ENCODE assay signal across 10 cellular contexts in genomic region chr17:45227101-45227591, GRCh38. TPM values are rescaled to one million over a fixed set of nuclear protein-coding genes. Genes with fewer than 3 reads are reported as not detected.
DNase-seq lines count a peak whose midpoint lies in the region; ATAC-seq and TF ChIP-seq lines count a peak whose summit lies in the region.
"Had no signal": no experiment of that assay in that cellular context is flagged by ENCODE, and none has a peak within 500 bp of the region (broad histone marks: within the 10 kb centered on the region; RNA-seq: fewer than 3 reads in every experiment).

No MANE protein-coding gene starts in this region.

- H3K36me3 ChIP-seq in heart right ventricle: peaks cover 0 to 6% (median 0%) of the 10 kb centered on the region in 9 donors
- no peaks in the 10 kb centered on the region for H3K36me3 ChIP-seq in tibial nerve

- CTCF ChIA-PET in activated naive CD4-positive, alpha-beta T cell treated with anti-CD3 and anti-CD28 coated beads for 36 hours (lab: Charles Lee): interaction anchor here (1.4 to 15.6 kb wide), 5 partner anchors 6 to 158 kb away, joined by 3 to 412 read pairs (median 24); partner anchors contain the start of gene FMNL1
- CTCF ChIA-PET in WTC11 (lab: Charles Lee): interaction anchor here (4.8 kb wide), 1 partner anchor 9 kb away, joined by 27 read pairs; no protein-coding TSS in a partner anchor

- TF ChIP-seq EP300 in tibial nerve (IDR thresholded peaks at IDR 0.05): no peak

- H3K27ac ChIP-seq in heart right ventricle (peak overlapping the region in 9 of 10 donors; percentile 68 to 91 (median 80)), tibial nerve (peak overlapping the region; percentile 17 to 91 (median 83))

- H3K9me3 ChIP-seq in heart right ventricle (no peaks in the 10 kb centered on the region), tibial nerve (no peaks in the 10 kb centered on the region)
- H3K9me3 ChIP-seq: Caco-2 had no signal

- no peaks in the 10 kb centered on the region for H3K27me3 Mint-ChIP-seq in activated naive CD4-positive, alpha-beta T cell treated with anti-CD3 and anti-CD28 coated beads for 36 hours (ENCODE audit: low read depth)
- H3K27me3 Mint-ChIP-seq in WTC11 (ENCODE audit: low read depth): peaks cover 39% of the 10 kb centered on the region

- 53 to 57% methylated on average over 5 of the region's 5 CpGs for WGBS in heart right ventricle, 2 donors
- WGBS in tibial nerve, 2 donors: 52 to 68% methylated on average over 5 of the region's 5 CpGs

- POLR2A ChIA-PET in WTC11 (lab: Charles Lee): no interaction called here

- no peaks in the 10 kb centered on the region for H3K9me3 Mint-ChIP-seq in activated naive CD4-positive, alpha-beta T cell treated with anti-CD3 and anti-CD28 coated beads for 36 hours
- no peaks in the 10 kb centered on the region for H3K9me3 Mint-ChIP-seq in WTC11

- H3K4me1 Mint-ChIP-seq in activated naive CD4-positive, alpha-beta T cell treated with anti-CD3 and anti-CD28 coated beads for 36 hours (ENCODE audit: low read depth): peaks cover 69% of the 10 kb centered on the region
- peaks cover 24% of the 10 kb centered on the region for H3K4me1 Mint-ChIP-seq in WTC11

- H3K36me3 Mint-ChIP-seq in activated naive CD4-positive, alpha-beta T cell treated with anti-CD3 and anti-CD28 coated beads for 36 hours (ENCODE audit: low read depth): peaks cover 36% of the 10 kb centered on the region
- H3K36me3 Mint-ChIP-seq in WTC11: no peaks in the 10 kb centered on the region

- ATAC-seq in heart right ventricle: peak in 1 of 8 donors; percentile 27
- no peak for ATAC-seq in GM19328 (IDR thresholded peaks at IDR 0.05; ENCODE audit: unreplicated experiment)
- ATAC-seq in WTC11: no peak

- TF ChIP-seq POLR2A in tibial nerve (IDR thresholded peaks at IDR 0.05): no peak

- peak overlapping the region in 5 of 10 donors; percentile 10 to 70 (median 27) for H3K4me3 ChIP-seq in heart right ventricle
- peak overlapping the region in 2 of 4 donors; percentile 1 to 27 for H3K4me3 ChIP-seq in tibial nerve

- H3K27me3 ChIP-seq in heart right ventricle: no peaks in the 10 kb centered on the region
- H3K27me3 ChIP-seq in tibial nerve: peaks cover 0 to 9% of the 10 kb centered on the region in 2 donors

- intact Hi-C loops in activated naive CD4-positive, alpha-beta T cell treated with anti-CD3 and anti-CD28 coated beads for 36 hours (cut with micrococcal nuclease): loop anchor here (5.0 to 10.0 kb wide), 2 partner anchors 255 to 1012 kb away; partner anchors contain the start of gene UBTF
- intact Hi-C loops in heart right ventricle (cut with DNase I): loop anchor here in 3 of 10 donors (10.0 kb wide), 2 partner anchors 48 to 88 kb away; partner anchors contain the start of gene MAP3K14 (in 1 of the 3)

- TF ChIP-seq CTCF in heart right ventricle (IDR thresholded peaks at IDR 0.05) (no peak), tibial nerve (IDR thresholded peaks at IDR 0.05) (no peak), WTC11 (IDR thresholded peaks at IDR 0.05) (no peak)

- H3K4me1 ChIP-seq in heart right ventricle: peaks cover 28 to 95% (median 81%) of the 10 kb centered on the region in 9 donors
- peaks cover 0 to 65% (median 27%) of the 10 kb centered on the region in 4 donors for H3K4me1 ChIP-seq in tibial nerve

- peak overlapping the region; percentile 100 for H3K4me3 Mint-ChIP-seq in activated naive CD4-positive, alpha-beta T cell treated with anti-CD3 and anti-CD28 coated beads for 36 hours
- H3K4me3 Mint-ChIP-seq in WTC11: no peak overlapping the region

- H3K27ac Mint-ChIP-seq in activated naive CD4-positive, alpha-beta T cell treated with anti-CD3 and anti-CD28 coated beads for 36 hours: peak overlapping the region; percentile 100
- H3K27ac Mint-ChIP-seq in WTC11: no peak overlapping the region

- no peak for DNase-seq in activated naive CD4-positive, alpha-beta T cell treated with anti-CD3 and anti-CD28 coated beads for 36 hours
- no peak for DNase-seq in activated naive CD4-positive, alpha-beta T cell treated with anti-CD3 and anti-CD28 coated beads, Interleukin-2, amount 50 U/mL, for 16 hours
- DNase-seq in SKM-1 treated with dmso at 0.1 percent for 144 hours (lab: John Stamatoyannopoulos, UW; ENCODE audit: unreplicated experiment) (peak; percentile 12), heart right ventricle (no peak), tibial nerve (ENCODE audit: low spot score in 2 of 2) (no peak), WTC11 (ENCODE audit: low spot score) (no peak), activated gamma-delta T cell (lab: John Stamatoyannopoulos, UW) (no peak)
- DNase-seq: Caco-2, NCI-H2081 had no signal

TF ChIP-seq in WTC11, 78 proteins besides CTCF, POLR2A, EP300 and RAD21:
- TF ChIP-seq EMX1 (CRISPR knock-in tag; IDR thresholded peaks at IDR 0.05): no peak
- TF ChIP-seq ARID4B (CRISPR knock-in tag; IDR thresholded peaks at IDR 0.05; ENCODE audit: borderline replicate concordance): no peak
- no peak for TF ChIP-seq ATF3 (CRISPR knock-in tag; conservative IDR thresholded peaks at IDR 0.05)
- TF ChIP-seq SP1 (CRISPR knock-in tag; conservative IDR thresholded peaks at IDR 0.05): no peak
- TF ChIP-seq E2F4 (CRISPR knock-in tag; IDR thresholded peaks at IDR 0.05; ENCODE audit: borderline replicate concordance, low read depth): no peak
- no peak for TF ChIP-seq OVOL2 (CRISPR knock-in tag; IDR thresholded peaks at IDR 0.05; ENCODE audit: borderline replicate concordance)
- no peak for TF ChIP-seq ATF6 (CRISPR knock-in tag; IDR thresholded peaks at IDR 0.05)
TF ChIP-seq in WTC11: peak in this region for 0.

RNA-seq across cellular contexts. Expression of gene FMNL1, which starts 5.5 kb away (rescaled TPM):
- 100 to 1,000 TPM; 228 to 242 TPM for total RNA-seq in activated naive CD4-positive, alpha-beta T cell treated with anti-CD3 and anti-CD28 coated beads for 36 hours
- total RNA-seq in heart right ventricle: 10 to 100 TPM in 5 of 10 donors, 1 to 10 TPM in 5; 6.3 to 28.7 (median 9.8) TPM
- 10 to 100 TPM in 1 of 2 donors, 1 to 10 TPM in 1; 5.3 to 11.1 TPM for polyA plus RNA-seq in heart right ventricle
- 10 to 100 TPM; 19.2 to 42.9 (median 24.6) TPM for total RNA-seq in tibial nerve
- total RNA-seq in WTC11 (2021): 5.3 to 7.9 TPM (median 7.3 TPM) in 3 replicates

RNA-seq across cellular contexts. Expression of gene SPATA32, which starts 34.7 kb away (rescaled TPM):
- under 1 TPM in 1 of 2 experiments, not detected in 1; 0.12 TPM for total RNA-seq in activated naive CD4-positive, alpha-beta T cell treated with anti-CD3 and anti-CD28 coated beads for 36 hours
- total RNA-seq in heart right ventricle (under 1 TPM in 2 of 10 donors, not detected in 8; 0.13 to 0.16 TPM), tibial nerve (not detected), WTC11 (2021) (0.14 to 0.15 TPM in 2 of 3 replicates, not detected in the other)
- polyA plus RNA-seq in heart right ventricle: not detected
- total RNA-seq: Caco-2 had no signal

Comparison
In these comparisons a context has a peak if more than half of its experiments do, and no peak if none do; other contexts are left out.
1. RNA of gene FMNL1, which starts 5.5 kb away (total RNA-seq): 228 to 242 TPM in activated naive CD4-positive, alpha-beta T cell treated with anti-CD3 and anti-CD28 coated beads for 36 hours; 19.2 to 42.9 TPM in tibial nerve, 6.3 to 28.7 TPM in heart right ventricle and 5.3 to 7.9 TPM in WTC11; every median in the first group is over 4 times any median in the second.